Comparison of ENCODE assay signal across 9 cellular contexts in genomic region chr3:169774186-169774585, GRCh38. TPM values are rescaled to one million over a fixed set of nuclear protein-coding genes. Genes with fewer than 3 reads are reported as not detected.
DNase-seq lines count a peak whose midpoint lies in the region; ATAC-seq, FAIRE-seq and TF ChIP-seq lines count a peak whose summit lies in the region.
"Had no signal": no experiment of that assay in that cellular context is flagged by ENCODE, and none has a peak within 500 bp of the region (broad histone marks: within the 10 kb centered on the region; RNA-seq: fewer than 3 reads in every experiment).

No MANE protein-coding gene starts in this region.

- H4K91ac ChIP-seq in mesenchymal stem cell (ENCODE audit: low read length): no peak overlapping the region

- no peaks in the 10 kb centered on the region for H3K27me3 Mint-ChIP-seq in stimulated activated naive CD8-positive, alpha-beta T cell treated with anti-CD3 and anti-CD28 coated beads, Interleukin-15, Interleukin-2, amounts not matched to agents 100 ng/mL and 50 ng/mL, for 24 hours

- no peak for TF ChIP-seq CTCF in GM12878 (IDR thresholded peaks at IDR 0.05 in 2 of 3, conservative IDR thresholded peaks at IDR 0.05 in 1 of 3; ENCODE audit: control insufficient read depth in 2 of 3, extremely low read depth in 1 of 3, insufficient read depth in 1 of 3, low read depth in 3 of 3, low read length in 3 of 3)

- CTCF ChIA-PET in GM12878 (lab: Yijun Ruan, JAX): interaction anchor here (2.8 kb wide), 1 partner anchor 13 kb away, joined by 7 read pairs; no protein-coding TSS in a partner anchor

- no peak for TF ChIP-seq RAD21 in GM12878 (IDR thresholded peaks at IDR 0.05; ENCODE audit: insufficient read depth, low read depth, low read length)

- 25% methylated on average over 5 of the region's 5 CpGs for WGBS in GM12878 (ENCODE audit: insufficient coverage, insufficient replicate concordance, low lambda C conversion rate, missing lambda C conversion rate)
- WGBS in mesenchymal stem cell: 82% methylated on average over 4 of the region's 5 CpGs
- WGBS in aorta, 2 donors: 44 to 49% methylated on average over 5 of the region's 5 CpGs

- H3K79me1 ChIP-seq in mesenchymal stem cell (replicated peaks; ENCODE audit: low read length, poor library complexity, severe bottlenecking): peaks cover 13% of the 10 kb centered on the region

- in situ Hi-C loops in GM12878 (cut with MboI): no loop called here

- H3K27ac Mint-ChIP-seq in stimulated activated naive CD8-positive, alpha-beta T cell treated with anti-CD3 and anti-CD28 coated beads, Interleukin-15, Interleukin-2, amounts not matched to agents 100 ng/mL and 50 ng/mL, for 24 hours: peak overlapping the region; percentile 100

- H3K9me3 ChIP-seq in GM12878 (replicated peaks; ENCODE audit: control insufficient read depth, insufficient read depth, low read length) (no peaks in the 10 kb centered on the region), mesenchymal stem cell (ENCODE audit: control insufficient read depth, low read length) (no peaks in the 10 kb centered on the region), aorta (ENCODE audit: control insufficient read depth, low read length) (no peaks in the 10 kb centered on the region)

- H3K9ac ChIP-seq in GM12878 (ENCODE audit: control insufficient read depth, insufficient read depth, low read length) (peak overlapping the region; percentile 99), mesenchymal stem cell (ENCODE audit: low read length) (peak overlapping the region; percentile 98)

- no peak for TF ChIP-seq POLR2A in GM12878 (IDR thresholded peaks at IDR 0.05; ENCODE audit: low read depth, low read length)

- peak overlapping the region; percentile 99 for H3K4me3 Mint-ChIP-seq in stimulated activated naive CD8-positive, alpha-beta T cell treated with anti-CD3 and anti-CD28 coated beads, Interleukin-15, Interleukin-2, amounts not matched to agents 100 ng/mL and 50 ng/mL, for 24 hours

- FAIRE-seq in GM12878 (lab: Jason Lieb, UNC): no peak

- H4K20me1 ChIP-seq in GM12878 (ENCODE audit: control insufficient read depth, insufficient read depth): no peaks in the 10 kb centered on the region

- peaks cover 68% of the 10 kb centered on the region for H3K4me1 Mint-ChIP-seq in stimulated activated naive CD8-positive, alpha-beta T cell treated with anti-CD3 and anti-CD28 coated beads, Interleukin-15, Interleukin-2, amounts not matched to agents 100 ng/mL and 50 ng/mL, for 24 hours (ENCODE audit: low read depth)

- DNase-seq in stimulated activated naive CD8-positive, alpha-beta T cell treated with anti-CD3 and anti-CD28 coated beads, Interleukin-15, Interleukin-2, amounts not matched to agents 100 U/mL and 50 U/mL, for 24 hours: no peak
- DNase-seq in GM12878 (ENCODE audit: low read depth, low spot score) (no peak), mesenchymal stem cell (no peak), aorta (no peak), GM19238 (ENCODE audit: insufficient read length, low spot score) (no peak), NCI-H2227 (lab: John Stamatoyannopoulos, UW; ENCODE audit: unreplicated experiment) (no peak)

- H3K4me2 ChIP-seq in GM12878 (ENCODE audit: control insufficient read depth, insufficient read depth) (peak overlapping the region; percentile 41), mesenchymal stem cell (ENCODE audit: low read length, poor library complexity, severe bottlenecking) (peak overlapping the region; percentile 76)

- H2BK15ac ChIP-seq in mesenchymal stem cell (ENCODE audit: low read depth, poor library complexity, severe bottlenecking): no peak overlapping the region

- RAD21 ChIA-PET in GM12878 (lab: Charles Lee; ENCODE audit: unreplicated experiment): interaction anchor here (1.0 kb wide), 2 partner anchors 37 to 624 kb away, joined by 3 read pairs; no protein-coding TSS in a partner anchor

- SMC1A ChIA-PET in GM12878 (lab: Charles Lee; ENCODE audit: uncharacterized antibody, unreplicated experiment): interaction anchor here (0.9 kb wide), 1 partner anchor 9 kb away, joined by 3 read pairs; the partner anchor contains the start of gene TERC

- no peaks in the 10 kb centered on the region for H3K27me3 ChIP-seq in GM12878 (replicated peaks in 1 of 2; ENCODE audit: control insufficient read depth in 2 of 2, insufficient read depth in 2 of 2, low read length in 1 of 2)
- no peaks in the 10 kb centered on the region for H3K27me3 ChIP-seq in mesenchymal stem cell (ENCODE audit: control insufficient read depth in 1 of 2, insufficient read depth in 1 of 2, low read length in 2 of 2)
- H3K27me3 ChIP-seq in aorta (ENCODE audit: control insufficient read depth in 1 of 2, insufficient read depth in 2 of 2, low read length in 1 of 2): no peaks in the 10 kb centered on the region

- no peak overlapping the region for H3K23ac ChIP-seq in mesenchymal stem cell (ENCODE audit: low read length in 2 of 2)

- no peak for ATAC-seq in stimulated activated naive CD8-positive, alpha-beta T cell treated with anti-CD3 and anti-CD28 coated beads, Interleukin-15, Interleukin-2, amounts not matched to agents 100 U/mL and 50 U/mL, for 24 hours
- ATAC-seq in GM12878 (no peak), aorta (ENCODE audit: low FRiP score) (no peak), HG03097 (IDR thresholded peaks at IDR 0.05; ENCODE audit: low FRiP score, unreplicated experiment) (no peak)

- no peak overlapping the region for H2BK5ac ChIP-seq in mesenchymal stem cell (ENCODE audit: low read depth, low read length, poor library complexity, severe bottlenecking)

- no peak overlapping the region for H4K8ac ChIP-seq in mesenchymal stem cell (ENCODE audit: low read length)

- H3K27ac ChIP-seq in GM12878 (ENCODE audit: control insufficient read depth, insufficient read depth) (peak overlapping the region; percentile 99), mesenchymal stem cell (ENCODE audit: low read length, poor library complexity, severe bottlenecking) (no peak overlapping the region), aorta (ENCODE audit: low read depth in 1 of 2, low read length in 2 of 2) (no peak overlapping the region)

- H3K79me2 ChIP-seq in GM12878 (ENCODE audit: control insufficient read depth, insufficient read depth, low read length): peaks cover 33% of the 10 kb centered on the region

- H2BK12ac ChIP-seq in mesenchymal stem cell (ENCODE audit: low read length in 2 of 2): no peak overlapping the region

- no peaks in the 10 kb centered on the region for H3K9me3 Mint-ChIP-seq in stimulated activated naive CD8-positive, alpha-beta T cell treated with anti-CD3 and anti-CD28 coated beads, Interleukin-15, Interleukin-2, amounts not matched to agents 100 ng/mL and 50 ng/mL, for 24 hours

- H3K4ac ChIP-seq in mesenchymal stem cell (ENCODE audit: low read depth in 1 of 2, low read length in 2 of 2): no peak overlapping the region

- H3K4me3 ChIP-seq in GM12878: peak overlapping the region; percentile 97
- peak overlapping the region in 1 of 2 experiments; percentile 97 for H3K4me3 ChIP-seq in mesenchymal stem cell (ENCODE audit: insufficient read depth in 1 of 2, low read depth in 1 of 2, low read length in 2 of 2)
- H3K4me3 ChIP-seq in aorta (ENCODE audit: low read length in 2 of 2): peak overlapping the region; percentile 63 to 70

- intact Hi-C loops in GM12878 (cut with micrococcal nuclease; ENCODE audit: unreplicated experiment): loop anchor here (5.0 kb wide), 3 partner anchors 158 to 1093 kb away; partner anchors contain the start of gene SKIL
- intact Hi-C loops in aorta (cut with DNase I): no loop called here

- H3K36me3 Mint-ChIP-seq in stimulated activated naive CD8-positive, alpha-beta T cell treated with anti-CD3 and anti-CD28 coated beads, Interleukin-15, Interleukin-2, amounts not matched to agents 100 ng/mL and 50 ng/mL, for 24 hours (ENCODE audit: low read depth): peaks cover 51% of the 10 kb centered on the region

- H2AK5ac ChIP-seq in mesenchymal stem cell (ENCODE audit: low read length, severe bottlenecking): no peak overlapping the region

- H3K18ac ChIP-seq in mesenchymal stem cell (ENCODE audit: low read depth in 1 of 2, low read length in 2 of 2): no peak overlapping the region

- H3K4me1 ChIP-seq in GM12878 (ENCODE audit: control insufficient read depth, insufficient read depth, low read length) (peaks cover 14% of the 10 kb centered on the region; the same call in 1 of the 2 replicates), mesenchymal stem cell (ENCODE audit: control insufficient read depth, insufficient read depth, low read depth, low read length) (peaks cover 1% of the 10 kb centered on the region), aorta (ENCODE audit: control insufficient read depth in 1 of 2, insufficient read depth in 2 of 2, low read length in 2 of 2) (peaks cover 0 to 5% of the 10 kb centered on the region in 2 donors)

- no TSS peak for BruUV-seq in GM12878 (replicated peaks; lab: Mats Ljungman, UMichigan)

- no peak overlapping the region for H2BK120ac ChIP-seq in mesenchymal stem cell (ENCODE audit: low read depth, low read length)

- TF ChIP-seq EP300 in GM12878 (IDR thresholded peaks at IDR 0.05; ENCODE audit: borderline replicate concordance in 1 of 2, control insufficient read depth in 1 of 2, low read depth in 2 of 2, low read length in 2 of 2): no peak

- H2AFZ ChIP-seq in GM12878 (ENCODE audit: control insufficient read depth, low read depth, low read length) (no peak overlapping the region), mesenchymal stem cell (ENCODE audit: low read depth, low read length) (no peak overlapping the region)

- no peak overlapping the region for H3K14ac ChIP-seq in mesenchymal stem cell (ENCODE audit: low read length in 2 of 2)

- POLR2A ChIA-PET in GM12878 (lab: Charles Lee): interaction anchor here (2.0 kb wide), 1 partner anchor 17 kb away, joined by 4 read pairs; no protein-coding TSS in a partner anchor

- peaks cover 0 to 17% of the 10 kb centered on the region in 2 experiments; a peak in 2 of 4 replicates for H3K36me3 ChIP-seq in GM12878 (ENCODE audit: control insufficient read depth in 2 of 2, insufficient read depth in 2 of 2, low read length in 1 of 2)
- H3K36me3 ChIP-seq in mesenchymal stem cell (ENCODE audit: control insufficient read depth in 1 of 2, insufficient read depth in 2 of 2, low read depth in 1 of 2, low read length in 2 of 2): peaks cover 6 to 50% of the 10 kb centered on the region in 2 experiments
- peaks cover 0 to 2% of the 10 kb centered on the region in 2 donors for H3K36me3 ChIP-seq in aorta (ENCODE audit: control insufficient read depth in 1 of 2, insufficient read depth in 2 of 2, low read length in 1 of 2)

RNA-seq across cellular contexts. Expression of gene MYNN, which starts 1.0 kb away (rescaled TPM):
- total RNA-seq in GM12878 (2013; cell fraction: nucleolus; rRNA removed): 26.8 TPM in 2 replicates
- total RNA-seq in GM12878 (2014; rRNA removed): 11.4 and 13.8 TPM in 2 replicates
- total RNA-seq in GM12878 (2014; rRNA removed; fragmentation: Illumina TruSeq; extraction: Trizol): 14.1 and 16.7 TPM in 2 replicates
- total RNA-seq in GM12878 (2021): 9.9 and 11.7 TPM in 2 replicates
- polyA plus RNA-seq in GM12878 (2011; ENCODE audit: low read depth): 8.6 TPM
- polyA plus RNA-seq in GM12878 (2011; rRNA removed): 20.5 and 29.9 TPM in 2 replicates
- 6.9 and 7.5 TPM in 2 replicates for polyA plus RNA-seq in GM12878 (2011; cell fraction: cytosol; rRNA removed)
- polyA plus RNA-seq in GM12878 (2011; cell fraction: nucleus; rRNA removed): 13.9 and 17.3 TPM in 2 replicates
- polyA plus RNA-seq in GM12878 (2012): 11.0 and 13.4 TPM in 2 replicates
- 13.9 and 19.5 TPM in 2 replicates for polyA plus RNA-seq in GM12878 (2014; fragmentation: Illumina TruSeq; extraction: Trizol)
- polyA plus RNA-seq in GM12878 (2014; fragmentation: Nextera tagmentation; extraction: Ambion mirVana): 10 to 100 TPM; 14.9 to 16.7 TPM
- 8.8 and 9.6 TPM in 2 replicates for polyA plus RNA-seq in GM12878 (2014; rRNA removed)
- 10 to 100 TPM; 18.3 to 18.8 TPM for polyA plus RNA-seq in GM12878 (2016; fragmentation: Nextera tagmentation; extraction: Ambion mirVana)
- polyA minus RNA-seq in GM12878 (2011; rRNA and poly(A)+ RNA removed): 16.4 and 23.6 TPM in 2 replicates
- polyA minus RNA-seq in GM12878 (2011; cell fraction: cytosol; rRNA and poly(A)+ RNA removed): 6.1 and 10.1 TPM in 2 replicates
- 10.3 and 13.2 TPM in 2 replicates for polyA minus RNA-seq in GM12878 (2011; cell fraction: nucleus; rRNA and poly(A)+ RNA removed)
- 8.6 TPM for polyA plus RNA-seq in mesenchymal stem cell (2013, experiment 1 of 2)
- polyA plus RNA-seq in mesenchymal stem cell (2013, experiment 2 of 2): 8.8 TPM
- 10 to 100 TPM; 14.6 to 16.4 TPM for total RNA-seq in aorta
- polyA plus RNA-seq in aorta: 10 to 100 TPM; 10.6 to 11.6 TPM

RNA-seq across cellular contexts. Expression of gene ACTRT3, which starts 4.8 kb away (rescaled TPM):
- 0.19 TPM in 1 of 2 replicates, not detected in the other for total RNA-seq in GM12878 (2013; cell fraction: nucleolus; rRNA removed)
- total RNA-seq in GM12878 (2014; rRNA removed): 0.11 TPM in 1 of 2 replicates, not detected in the other
- total RNA-seq in GM12878 (2014; rRNA removed; fragmentation: Illumina TruSeq; extraction: Trizol): 0.09 and 0.14 TPM in 2 replicates
- total RNA-seq in GM12878 (2021): 0.11 and 0.31 TPM in 2 replicates
- 0.16 TPM for polyA plus RNA-seq in GM12878 (2011; ENCODE audit: low read depth)
- polyA plus RNA-seq in GM12878 (2011; rRNA removed): 0.04 and 0.05 TPM in 2 replicates
- polyA plus RNA-seq in GM12878 (2011; cell fraction: cytosol; rRNA removed): 0.03 and 0.04 TPM in 2 replicates
- 0.09 TPM in 1 of 2 replicates, not detected in the other for polyA plus RNA-seq in GM12878 (2011; cell fraction: nucleus; rRNA removed)
- polyA plus RNA-seq in GM12878 (2012): 0.19 and 0.34 TPM in 2 replicates
- 0.09 and 0.14 TPM in 2 replicates for polyA plus RNA-seq in GM12878 (2014; fragmentation: Illumina TruSeq; extraction: Trizol)
- polyA plus RNA-seq in GM12878 (2014; fragmentation: Nextera tagmentation; extraction: Ambion mirVana): under 1 TPM in 1 of 2 experiments, not detected in 1; 0.02 TPM
- 0.15 and 0.22 TPM in 2 replicates for polyA plus RNA-seq in GM12878 (2014; rRNA removed)
- polyA plus RNA-seq in GM12878 (2016; fragmentation: Nextera tagmentation; extraction: Ambion mirVana): under 1 TPM; 0.24 to 0.58 TPM
- polyA minus RNA-seq in GM12878 (2011; rRNA and poly(A)+ RNA removed): 0.10 and 0.29 TPM in 2 replicates
- polyA minus RNA-seq in GM12878 (2011; cell fraction: cytosol; rRNA and poly(A)+ RNA removed): 0.42 TPM in 1 of 2 replicates, not detected in the other
- not detected in 2 replicates for polyA minus RNA-seq in GM12878 (2011; cell fraction: nucleus; rRNA and poly(A)+ RNA removed)
- polyA plus RNA-seq in mesenchymal stem cell (2013, experiment 1 of 2): 2.0 TPM
- polyA plus RNA-seq in mesenchymal stem cell (2013, experiment 2 of 2): 2.0 TPM
- total RNA-seq in aorta: 1 to 10 TPM; 1.6 to 2.1 TPM
- 1 to 10 TPM; 1.3 to 3.9 TPM for polyA plus RNA-seq in aorta
- total RNA-seq: HT1080 had no signal

RNA-seq across cellular contexts. Expression of gene TERC, which starts 9.3 kb away (rescaled TPM):
- 38.4 and 46.6 TPM in 2 replicates for total RNA-seq in GM12878 (2013; cell fraction: nucleolus; rRNA removed)
- total RNA-seq in GM12878 (2014; rRNA removed): 119 and 125 TPM in 2 replicates
- 15.0 and 18.3 TPM in 2 replicates for total RNA-seq in GM12878 (2014; rRNA removed; fragmentation: Illumina TruSeq; extraction: Trizol)
- total RNA-seq in GM12878 (2021): 11.1 and 13.7 TPM in 2 replicates
- not detected for polyA plus RNA-seq in GM12878 (2011; ENCODE audit: low read depth)
- polyA plus RNA-seq in GM12878 (2011; rRNA removed): 0.43 TPM in 1 of 2 replicates, not detected in the other
- 1.4 and 2.6 TPM in 2 replicates for polyA plus RNA-seq in GM12878 (2011; cell fraction: cytosol; rRNA removed)
- polyA plus RNA-seq in GM12878 (2011; cell fraction: nucleus; rRNA removed): 5.1 and 12.6 TPM in 2 replicates
- polyA plus RNA-seq in GM12878 (2012): not detected in 2 replicates
- not detected in 2 replicates for polyA plus RNA-seq in GM12878 (2014; fragmentation: Illumina TruSeq; extraction: Trizol)
- polyA plus RNA-seq in GM12878 (2014; fragmentation: Nextera tagmentation; extraction: Ambion mirVana): not detected
- polyA plus RNA-seq in GM12878 (2014; rRNA removed): 0.62 TPM in 1 of 2 replicates, not detected in the other
- polyA plus RNA-seq in GM12878 (2016; fragmentation: Nextera tagmentation; extraction: Ambion mirVana): 1 to 10 TPM in 1 of 2 experiments, under 1 TPM in 1; 0.59 to 1.3 TPM
- 8.3 and 37.8 TPM in 2 replicates for polyA minus RNA-seq in GM12878 (2011; rRNA and poly(A)+ RNA removed)
- polyA minus RNA-seq in GM12878 (2011; cell fraction: cytosol; rRNA and poly(A)+ RNA removed): 84.4 and 106 TPM in 2 replicates
- 229 and 250 TPM in 2 replicates for polyA minus RNA-seq in GM12878 (2011; cell fraction: nucleus; rRNA and poly(A)+ RNA removed)
- polyA plus RNA-seq in mesenchymal stem cell (2013, experiment 1 of 2): 0.19 TPM
- not detected for polyA plus RNA-seq in mesenchymal stem cell (2013, experiment 2 of 2)
- 10 to 100 TPM in 1 of 2 donors, not detected in 1; 12.4 TPM for total RNA-seq in aorta
- polyA plus RNA-seq in aorta: not detected

RNA-seq across cellular contexts. Expression of gene LRRIQ4, which starts 38.5 kb away (rescaled TPM):
- not detected in 2 replicates for total RNA-seq in GM12878 (2013; cell fraction: nucleolus; rRNA removed)
- total RNA-seq in GM12878 (2014; rRNA removed): 0.06 and 0.22 TPM in 2 replicates
- total RNA-seq in GM12878 (2014; rRNA removed; fragmentation: Illumina TruSeq; extraction: Trizol): 0.09 and 0.13 TPM in 2 replicates
- total RNA-seq in GM12878 (2021): 0.15 and 0.21 TPM in 2 replicates
- not detected for polyA plus RNA-seq in GM12878 (2011; ENCODE audit: low read depth)
- polyA plus RNA-seq in GM12878 (2011; rRNA removed): 0.04 TPM in 1 of 2 replicates, not detected in the other
- polyA plus RNA-seq in GM12878 (2011; cell fraction: cytosol; rRNA removed): 0.03 TPM in 1 of 2 replicates, not detected in the other
- polyA plus RNA-seq in GM12878 (2011; cell fraction: nucleus; rRNA removed): 0.07 TPM in 1 of 2 replicates, not detected in the other
- 0.13 TPM in 1 of 2 replicates, not detected in the other for polyA plus RNA-seq in GM12878 (2012)
- 0.12 TPM in 1 of 2 replicates, not detected in the other for polyA plus RNA-seq in GM12878 (2014; fragmentation: Illumina TruSeq; extraction: Trizol)
- not detected for polyA plus RNA-seq in GM12878 (2014; fragmentation: Nextera tagmentation; extraction: Ambion mirVana)
- 0.14 TPM in 1 of 2 replicates, not detected in the other for polyA plus RNA-seq in GM12878 (2014; rRNA removed)
- polyA plus RNA-seq in GM12878 (2016; fragmentation: Nextera tagmentation; extraction: Ambion mirVana): under 1 TPM; 0.20 to 0.21 TPM
- 0.15 TPM in 1 of 2 replicates, not detected in the other for polyA minus RNA-seq in GM12878 (2011; rRNA and poly(A)+ RNA removed)
- polyA minus RNA-seq in GM12878 (2011; cell fraction: cytosol; rRNA and poly(A)+ RNA removed): not detected in 2 replicates
- not detected in 2 replicates for polyA minus RNA-seq in GM12878 (2011; cell fraction: nucleus; rRNA and poly(A)+ RNA removed)
- polyA plus RNA-seq in mesenchymal stem cell (2013, experiment 1 of 2): 0.04 TPM
- not detected for polyA plus RNA-seq in mesenchymal stem cell (2013, experiment 2 of 2)
- not detected for total RNA-seq in aorta
- not detected for polyA plus RNA-seq in aorta
- total RNA-seq: HT1080 had no signal

RNA-seq across cellular contexts. Expression of gene LRRC34, which starts 38.5 kb away (rescaled TPM):
- total RNA-seq in GM12878 (2013; cell fraction: nucleolus; rRNA removed): 0.76 and 0.86 TPM in 2 replicates
- total RNA-seq in GM12878 (2014; rRNA removed) (1.5 and 2.4 TPM in 2 replicates), GM12878 (2014; rRNA removed; fragmentation: Illumina TruSeq; extraction: Trizol) (2.0 and 2.3 TPM in 2 replicates), GM12878 (2021) (0.97 and 1.5 TPM in 2 replicates), aorta (1 to 10 TPM; 1.0 to 5.9 TPM)
- polyA plus RNA-seq in GM12878 (2011; ENCODE audit: low read depth): 0.70 TPM
- polyA plus RNA-seq in GM12878 (2011; rRNA removed) (0.24 and 0.71 TPM in 2 replicates), GM12878 (2014; fragmentation: Illumina TruSeq; extraction: Trizol) (0.71 and 2.3 TPM in 2 replicates), GM12878 (2014; fragmentation: Nextera tagmentation; extraction: Ambion mirVana) (1 to 10 TPM in 1 of 2 experiments, under 1 TPM in 1; 0.34 to 1.4 TPM), GM12878 (2014; rRNA removed) (1.5 and 2.8 TPM in 2 replicates), GM12878 (2016; fragmentation: Nextera tagmentation; extraction: Ambion mirVana) (1 to 10 TPM; 3.4 to 3.7 TPM), aorta (1 to 10 TPM; 3.9 to 5.3 TPM)
- 0.08 and 0.12 TPM in 2 replicates for polyA plus RNA-seq in GM12878 (2011; cell fraction: cytosol; rRNA removed)
- 0.50 and 0.52 TPM in 2 replicates for polyA plus RNA-seq in GM12878 (2011; cell fraction: nucleus; rRNA removed)
- 1.9 and 2.7 TPM in 2 replicates for polyA plus RNA-seq in GM12878 (2012)
- 0.31 TPM in 1 of 2 replicates, not detected in the other for polyA minus RNA-seq in GM12878 (2011; rRNA and poly(A)+ RNA removed)
- polyA minus RNA-seq in GM12878 (2011; cell fraction: cytosol; rRNA and poly(A)+ RNA removed): not detected in 2 replicates
- 0.36 TPM in 1 of 2 replicates, not detected in the other for polyA minus RNA-seq in GM12878 (2011; cell fraction: nucleus; rRNA and poly(A)+ RNA removed)
- 1.1 TPM for polyA plus RNA-seq in mesenchymal stem cell (2013, experiment 1 of 2)
- 1.2 TPM for polyA plus RNA-seq in mesenchymal stem cell (2013, experiment 2 of 2)
- total RNA-seq: HT1080 had no signal
